Comparison of ENCODE assay signal across 11 cellular contexts in genomic region chr14:89625208-89625987, GRCh38.
A peak's percentile ranks its signal among the peaks of the same experiment; 100 is the strongest.
DNase-seq lines count a peak whose midpoint lies in the region; ATAC-seq, FAIRE-seq and TF ChIP-seq lines count a peak whose summit lies in the region.
"Had no signal": no experiment of that assay in that cellular context is flagged by ENCODE, and none has a peak within 500 bp of the region (broad histone marks: within the 10 kb centered on the region; RNA-seq: fewer than 3 reads in every experiment).

No MANE protein-coding gene starts in this region.

- no peak for TF ChIP-seq CTCF in HepG2 (CRISPR knock-in tag; IDR thresholded peaks at IDR 0.05)
- TF ChIP-seq CTCF in right lobe of liver (IDR thresholded peaks at IDR 0.05) = no peak
- no peak for TF ChIP-seq CTCF in WTC11 (IDR thresholded peaks at IDR 0.05)
- TF ChIP-seq CTCF in kidney (IDR thresholded peaks at IDR 0.05; ENCODE audit: borderline replicate concordance, extremely low read depth, insufficient read depth) = no peak
- TF ChIP-seq CTCF in esophagus muscularis mucosa (IDR thresholded peaks at IDR 0.05) = no peak

- POLR2A ChIA-PET in HepG2 (lab: Yijun Ruan, JAX) = no interaction called here
- POLR2A ChIA-PET in WTC11 (lab: Charles Lee) = no interaction called here

- H3K9me3 ChIP-seq in HepG2 (ENCODE audit: low read length) = no peaks in the 10 kb centered on the region
- no peaks in the 10 kb centered on the region for H3K9me3 ChIP-seq in right lobe of liver
- H3K9me3 ChIP-seq in kidney (ENCODE audit: control insufficient read depth in 1 of 2, low read length in 2 of 2) = no peaks in the 10 kb centered on the region
- H3K9me3 ChIP-seq in esophagus muscularis mucosa = no peaks in the 10 kb centered on the region
- H3K9me3 ChIP-seq: pancreas had no signal

- H3K4me2 ChIP-seq in HepG2 (ENCODE audit: low read depth, low read length) = peak overlapping the region; percentile 67

- no peak overlapping the region for H3K27ac Mint-ChIP-seq in WTC11

- H3K9me3 Mint-ChIP-seq in WTC11 = no peaks in the 10 kb centered on the region

- no peak for DNase-seq in HepG2 (ENCODE audit: low spot score)
- DNase-seq in right lobe of liver = no peak
- DNase-seq in WTC11 (ENCODE audit: low spot score) = no peak
- peak; percentile 63 for DNase-seq in kidney
- DNase-seq in CD1c-positive myeloid dendritic cell (ENCODE audit: extremely low spot score) = no peak
- no peak for DNase-seq in esophagus muscularis mucosa (ENCODE audit: extremely low spot score)
- no peak for DNase-seq in NCI-H1930 (lab: John Stamatoyannopoulos, UW)
- DNase-seq: CD8-positive, alpha-beta T cell had no signal

- no peak overlapping the region for H3K4me3 Mint-ChIP-seq in WTC11
- H3K4me3 Mint-ChIP-seq: CD8-positive, alpha-beta T cell had no signal

- WGBS in HepG2 (ENCODE audit: low lambda C conversion rate) = 37% methylated on average over 16 of the region's 28 CpGs
- 83% methylated on average over 12 of the region's 28 CpGs for WGBS in right lobe of liver (ENCODE audit: insufficient coverage, low coverage, low lambda C conversion rate, missing lambda C conversion rate)
- 44% methylated on average over 12 of the region's 28 CpGs for WGBS in esophagus muscularis mucosa

- peak overlapping the region in 1 of 3 experiments; percentile 38; a peak in 1 of 6 replicates for H3K4me3 ChIP-seq in HepG2 (replicated peaks in 1 of 3; ENCODE audit: insufficient read depth in 1 of 3, low read depth in 2 of 3, low read length in 3 of 3)
- H3K4me3 ChIP-seq in right lobe of liver = no peak overlapping the region
- no peak overlapping the region for H3K4me3 ChIP-seq in kidney (ENCODE audit: low read length in 2 of 2)
- peak overlapping the region in 2 of 4 donors; percentile 11 to 27 for H3K4me3 ChIP-seq in esophagus muscularis mucosa
- H3K4me3 ChIP-seq: cardiac muscle cell, pancreas had no signal

- H3K27me3 ChIP-seq in HepG2 (ENCODE audit: control insufficient read depth in 1 of 2, insufficient read depth in 2 of 2, low read length in 2 of 2) (peaks cover 0 to 5% of the 10 kb centered on the region in 2 experiments; a peak in 1 of 5 replicates), right lobe of liver (no peaks in the 10 kb centered on the region), esophagus muscularis mucosa (no peaks in the 10 kb centered on the region)
- H3K27me3 ChIP-seq: cardiac muscle cell, pancreas had no signal

- H3K36me3 Mint-ChIP-seq in WTC11 = no peaks in the 10 kb centered on the region
- H3K36me3 Mint-ChIP-seq: CD8-positive, alpha-beta T cell had no signal

- peaks cover 45% of the 10 kb centered on the region for H3K4me1 ChIP-seq in HepG2 (ENCODE audit: insufficient read depth, low read length)
- no peaks in the 10 kb centered on the region for H3K4me1 ChIP-seq in right lobe of liver
- H3K4me1 ChIP-seq in kidney (ENCODE audit: control insufficient read depth in 1 of 2, insufficient read depth in 1 of 2, low read depth in 1 of 2, low read length in 2 of 2) = no peaks in the 10 kb centered on the region
- peaks cover 7 to 18% (median 16%) of the 10 kb centered on the region in 4 donors for H3K4me1 ChIP-seq in esophagus muscularis mucosa

- H3K27ac ChIP-seq in HepG2 (ENCODE audit: extremely low read length, insufficient read depth, low read length) (no peak overlapping the region), right lobe of liver (no peak overlapping the region), kidney (ENCODE audit: low read depth in 2 of 2, low read length in 2 of 2) (no peak overlapping the region), esophagus muscularis mucosa (replicated peaks in 1 of 4) (peak overlapping the region in 1 of 4 donors; percentile 31)
- H3K27ac ChIP-seq: cardiac muscle cell, pancreas had no signal

- H3K9ac ChIP-seq in HepG2 (ENCODE audit: insufficient read depth, low read depth, low read length) (no peak overlapping the region), kidney (ENCODE audit: low read length in 2 of 2) (no peak overlapping the region)

- H3K36me3 ChIP-seq in HepG2 (replicated peaks in 1 of 2; ENCODE audit: control insufficient read depth in 1 of 2, insufficient read depth in 2 of 2, low read length in 2 of 2) = no peaks in the 10 kb centered on the region
- H3K36me3 ChIP-seq in right lobe of liver = no peaks in the 10 kb centered on the region
- H3K36me3 ChIP-seq in kidney (ENCODE audit: control insufficient read depth in 1 of 2, insufficient read depth in 2 of 2, low read length in 2 of 2) = no peaks in the 10 kb centered on the region
- H3K36me3 ChIP-seq in esophagus muscularis mucosa = no peaks in the 10 kb centered on the region
- H3K36me3 ChIP-seq: cardiac muscle cell, pancreas had no signal

- no peak for TF ChIP-seq EP300 in HepG2 (IDR thresholded peaks at IDR 0.05; ENCODE audit: low read depth in 2 of 2, low read length in 2 of 2)
- TF ChIP-seq EP300 in HepG2 (CRISPR knock-in tag; IDR thresholded peaks at IDR 0.05; ENCODE audit: borderline replicate concordance) = no peak
- TF ChIP-seq EP300 in esophagus muscularis mucosa (IDR thresholded peaks at IDR 0.05) = no peak

- no TSS peak for BruUV-seq in HepG2 (replicated peaks; lab: Mats Ljungman, UMichigan)

- peak; percentile 27; the same call in 2 of the 3 replicates for ATAC-seq in HepG2
- ATAC-seq in right lobe of liver = no peak
- peak; percentile 54 for ATAC-seq in WTC11
- no peak for ATAC-seq in GM19351 (IDR thresholded peaks at IDR 0.05; ENCODE audit: unreplicated experiment)

- H4K20me1 ChIP-seq in HepG2 (ENCODE audit: insufficient read depth, low read length) = no peaks in the 10 kb centered on the region

- peaks cover 6% of the 10 kb centered on the region for H3K27me3 Mint-ChIP-seq in WTC11 (ENCODE audit: low read depth)

- FAIRE-seq in HepG2 (lab: Jason Lieb, UNC) (no peak), kidney (lab: Jason Lieb, UNC) (no peak)
- FAIRE-seq: pancreas had no signal

- peaks cover 76% of the 10 kb centered on the region for H3K4me1 Mint-ChIP-seq in WTC11

- H2AFZ ChIP-seq in HepG2 (ENCODE audit: low read length) = no peak overlapping the region

- no peak for TF ChIP-seq RAD21 in HepG2 (CRISPR knock-in tag; IDR thresholded peaks at IDR 0.05)

- intact Hi-C loops in HepG2 (cut with micrococcal nuclease; ENCODE audit: unreplicated experiment) = no loop called here
- intact Hi-C loops in right lobe of liver (cut with DNase I) = no loop called here
- intact Hi-C loops in kidney (cut with DNase I) = no loop called here
- intact Hi-C loops in esophagus muscularis mucosa (cut with DNase I) = no loop called here

- no peaks in the 10 kb centered on the region for H3K79me2 ChIP-seq in HepG2 (ENCODE audit: insufficient read depth, low read length)

- CTCF ChIA-PET in HepG2 (lab: Yijun Ruan, JAX; ENCODE audit: low intra/inter-chr PET ratio, low total read pairs) (no interaction called here), WTC11 (lab: Charles Lee) (interaction anchor here (0.6 kb wide), 1 partner anchor 204 kb away, joined by 3 read pairs; no protein-coding TSS in a partner anchor)

- TF ChIP-seq POLR2A in HepG2 (IDR thresholded peaks at IDR 0.05; ENCODE audit: insufficient read depth in 1 of 2, low read depth in 2 of 2, low read length in 2 of 2) (no peak), right lobe of liver (IDR thresholded peaks at IDR 0.05) (no peak), esophagus muscularis mucosa (IDR thresholded peaks at IDR 0.05; ENCODE audit: low read depth) (no peak)

- in situ Hi-C loops in HepG2 (cut with HindIII; ENCODE audit: extremely low pct_ligation_motif_present, low pct_unique_long_range_greater_than_20kb) = no loop called here

TF ChIP-seq in HepG2, 621 proteins besides CTCF, POLR2A, EP300 and RAD21 (continues in another document):
- peak; percentile 20; the same call in 1 of the 2 replicates for TF ChIP-seq TFAP4 (IDR thresholded peaks at IDR 0.05; ENCODE audit: borderline replicate concordance, low read depth)

TF ChIP-seq in WTC11, 78 proteins besides CTCF, POLR2A, EP300 and RAD21:
- TF ChIP-seq ZBTB43 (CRISPR knock-in tag; IDR thresholded peaks at IDR 0.05) (no peak), ZNF138 (CRISPR knock-in tag; conservative IDR thresholded peaks at IDR 0.05) (0 out of 2 replicates have a peak, but pooled peaks have one; percentile 35), CDX4 (CRISPR knock-in tag; IDR thresholded peaks at IDR 0.05; ENCODE audit: borderline replicate concordance) (no peak), ESRRA (CRISPR knock-in tag; IDR thresholded peaks at IDR 0.05; ENCODE audit: borderline replicate concordance) (no peak), SMAD4 (CRISPR knock-in tag; IDR thresholded peaks at IDR 0.05) (no peak), FOXK1 (CRISPR knock-in tag; IDR thresholded peaks at IDR 0.05) (no peak), JAZF1 (CRISPR knock-in tag; IDR thresholded peaks at IDR 0.05) (no peak), TEAD1 (CRISPR knock-in tag; IDR thresholded peaks at IDR 0.05) (0 out of 2 replicates have a peak, but pooled peaks have one; percentile 17), TCF7 (CRISPR knock-in tag; IDR thresholded peaks at IDR 0.05; ENCODE audit: low read depth) (no peak), RELA (CRISPR knock-in tag; IDR thresholded peaks at IDR 0.05; ENCODE audit: borderline replicate concordance) (no peak)

Comparison
In these comparisons a context has a peak if more than half of its experiments do, and no peak if none do; other contexts are left out.
1. ATAC-seq: peak in HepG2 (single experiment) and WTC11 (single experiment); none in right lobe of liver (0 of 4) and GM19351 (single experiment).
2. Of the 50 proteins assayed by ChIP-seq in both HepG2 and WTC11: peak only in HepG2: none; only in WTC11: ZNF138; in both: none; in neither: 49.